In genomic region chr17:42380935-42381334, GRCh38 we compare ENCODE assay signal across 1 cellular context.
TF ChIP-seq lines count a peak whose summit lies in the region.

No MANE protein-coding gene starts in this region.

TF ChIP-seq in HepG2, 621 proteins besides CTCF, POLR2A, EP300 and RAD21:
- TF ChIP-seq HNF4A (CRISPR knock-in tag; IDR thresholded peaks at IDR 0.05) (peak; percentile 58), PAXIP1 (CRISPR knock-in tag; conservative IDR thresholded peaks at IDR 0.05) (peak; percentile 35; the same call in 1 of the 2 replicates), CENPX (CRISPR knock-in tag; IDR thresholded peaks at IDR 0.05) (no peak), NCOR1 (IDR thresholded peaks at IDR 0.05; ENCODE audit: borderline replicate concordance, low read length) (0 out of 2 replicates have a peak, but pooled peaks have one; percentile 7), MTF1 (CRISPR knock-in tag; IDR thresholded peaks at IDR 0.05) (no peak), TRIM22 (IDR thresholded peaks at IDR 0.05) (no peak), MAFK (conservative IDR thresholded peaks at IDR 0.05 in 1 of 2, IDR thresholded peaks at IDR 0.05 in 1 of 2; ENCODE audit: low read length in 2 of 2) (peak; percentile 2 to 34; a peak in 1 of 4 replicates), ZNF841 (CRISPR knock-in tag; IDR thresholded peaks at IDR 0.05; ENCODE audit: borderline replicate concordance) (no peak), ZNF691 (CRISPR knock-in tag; IDR thresholded peaks at IDR 0.05; ENCODE audit: borderline replicate concordance, low read depth) (no peak), BRF2 (CRISPR knock-in tag; IDR thresholded peaks at IDR 0.05) (no peak), KMT2A (CRISPR knock-in tag; IDR thresholded peaks at IDR 0.05) (peak; percentile 36; the same call in 1 of the 2 replicates), ZNF367 (CRISPR knock-in tag; IDR thresholded peaks at IDR 0.05; ENCODE audit: borderline replicate concordance) (no peak), HNRNPH1 (optimal IDR thresholded peaks at IDR 0.05; ENCODE audit: low read depth, low read length) (no peak), ZNF234 (CRISPR knock-in tag; conservative IDR thresholded peaks at IDR 0.05) (0 out of 2 replicates have a peak, but pooled peaks have one; percentile 5), TEAD3 (CRISPR knock-in tag; optimal IDR thresholded peaks at IDR 0.05; ENCODE audit: borderline replicate concordance) (peak; percentile 16), ZMYM3 (CRISPR knock-in tag; IDR thresholded peaks at IDR 0.05) (no peak), NAIF1 (CRISPR knock-in tag; IDR thresholded peaks at IDR 0.05; ENCODE audit: borderline replicate concordance) (no peak), MAFF (IDR thresholded peaks at IDR 0.05; ENCODE audit: low read depth, low read length) (0 out of 2 replicates have a peak, but pooled peaks have one; percentile 23), GATAD2A (CRISPR knock-in tag; IDR thresholded peaks at IDR 0.05) (0 out of 2 replicates have a peak, but pooled peaks have one; percentile 14), ZFX (CRISPR knock-in tag; IDR thresholded peaks at IDR 0.05; ENCODE audit: low read depth) (peak; percentile 41; the same call in 1 of the 2 replicates), SOX13 (IDR thresholded peaks at IDR 0.05) (no peak), SOX13 (CRISPR knock-in tag; conservative IDR thresholded peaks at IDR 0.05 in 1 of 2, IDR thresholded peaks at IDR 0.05 in 1 of 2) (peak in 1 of 2 experiments; percentile 43; a peak in 1 of 4 replicates), HNF4G (IDR thresholded peaks at IDR 0.05; ENCODE audit: borderline replicate concordance, low read depth, low read length) (0 out of 2 replicates have a peak, but pooled peaks have one; percentile 12), HNF4G (CRISPR knock-in tag; IDR thresholded peaks at IDR 0.05; ENCODE audit: borderline replicate concordance, low read depth) (no peak), ZNF501 (CRISPR knock-in tag; IDR thresholded peaks at IDR 0.05) (no peak), IRF2 (CRISPR knock-in tag; IDR thresholded peaks at IDR 0.05) (no peak)
TF ChIP-seq in HepG2: peak in this region for 12.
